In the genomic region with DNA sequence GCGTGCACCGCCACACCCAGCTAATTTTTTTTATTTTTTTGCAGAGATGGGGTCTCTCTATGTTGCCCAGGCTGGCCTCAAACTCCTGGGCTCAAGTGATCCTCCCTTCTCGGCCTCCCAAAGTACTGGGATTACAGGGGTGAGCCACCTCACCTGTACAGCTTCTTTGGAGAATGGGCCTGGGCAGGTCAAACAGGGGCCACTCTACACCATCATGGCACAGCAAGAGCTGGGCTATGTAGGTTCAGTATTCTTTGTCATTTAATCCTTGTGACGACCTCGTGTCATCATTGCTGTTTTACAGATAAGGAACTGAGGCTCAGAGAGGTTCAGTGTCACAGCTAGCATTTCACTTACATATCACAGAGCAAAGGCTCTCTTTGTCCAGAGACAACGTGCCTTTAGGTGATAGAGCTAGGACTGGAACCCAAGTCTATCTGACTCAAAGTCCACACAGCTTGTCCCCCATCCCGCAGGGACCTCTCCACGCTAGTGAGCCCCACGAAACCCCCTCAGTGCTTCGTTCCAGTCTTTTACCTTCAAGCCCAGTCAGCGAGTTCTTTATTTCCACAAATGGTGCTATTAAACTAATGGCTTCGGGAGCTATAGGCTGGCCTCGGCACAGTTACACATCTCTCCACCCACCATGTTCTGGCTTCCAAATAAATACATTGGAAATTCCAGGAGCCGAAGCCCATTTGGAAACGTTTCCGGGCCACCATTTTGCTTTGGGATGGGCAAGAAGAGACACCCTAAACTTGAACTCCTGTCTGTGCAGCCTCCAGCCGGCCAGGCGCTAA, we compare ENCODE assay signal across 10 cellular contexts. TPM values are rescaled to one million over a fixed set of nuclear protein-coding genes. Genes with fewer than 3 reads are reported as not detected.
A peak's percentile ranks its signal among the peaks of the same experiment; 100 is the strongest.
DNase-seq lines count a peak whose midpoint lies in the region; ATAC-seq and TF ChIP-seq lines count a peak whose summit lies in the region.
"Had no signal": no experiment of that assay in that cellular context is flagged by ENCODE, and none has a peak within 500 bp of the region (broad histone marks: within the 10 kb centered on the region; RNA-seq: fewer than 3 reads in every experiment).

No MANE protein-coding gene starts in this region.

- intact Hi-C loops in PC-9 (cut with micrococcal nuclease; ENCODE audit: unreplicated experiment) = loop anchor here (1.0 kb wide), 6 partner anchors 29 to 131 kb away; no protein-coding TSS in a partner anchor
- intact Hi-C loops in dorsolateral prefrontal cortex (cut with DNase I) = loop anchor here in 1 of 2 donors (1.0 kb wide), 1 partner anchor 282 kb away; no protein-coding TSS in a partner anchor
- intact Hi-C loops in gastrocnemius medialis (cut with DNase I; ENCODE audit: low total_unique reads) = no loop called here

- H2AFZ ChIP-seq in PC-9 = no peak overlapping the region

- H3K9me2 ChIP-seq in PC-9 (ENCODE audit: insufficient read depth) = no peaks in the 10 kb centered on the region

- POLR2A ChIA-PET in PC-9 (lab: Charles Lee; ENCODE audit: unreplicated experiment) = interaction anchor here (0.7 kb wide), 1 partner anchor 25 kb away, joined by 4 read pairs; no protein-coding TSS in a partner anchor

- H3K79me2 ChIP-seq in PC-9 (ENCODE audit: low read depth) = no peaks in the 10 kb centered on the region

- H4K20me1 ChIP-seq in PC-9 (ENCODE audit: insufficient read depth) = no peaks in the 10 kb centered on the region

- no peak for DNase-seq in PC-9
- no peak for DNase-seq in dorsolateral prefrontal cortex
- DNase-seq in gastrocnemius medialis = no peak
- no peak for DNase-seq in NOMO-1 treated with dmso at 0.1 percent for 144 hours (lab: John Stamatoyannopoulos, UW; ENCODE audit: unreplicated experiment)
- DNase-seq in HT-29 (ENCODE audit: low spot score) = no peak
- no peak for DNase-seq in ecto neural progenitor cell (ENCODE audit: low spot score)
- DNase-seq: amniotic stem cell, NCI-H1694 had no signal

- CTCF ChIA-PET in PC-9 (lab: Charles Lee) = no interaction called here

- H3F3A ChIP-seq in PC-9 (ENCODE audit: insufficient read depth, low read depth) = peaks cover 14% of the 10 kb centered on the region

- H3K4me2 ChIP-seq in PC-9 = peak overlapping the region; percentile 65

- H3K27me3 ChIP-seq in PC-9 (ENCODE audit: insufficient read depth, low read depth) (no peaks in the 10 kb centered on the region), dorsolateral prefrontal cortex (no peaks in the 10 kb centered on the region), gastrocnemius medialis (no peaks in the 10 kb centered on the region)

- BruUV-seq in PC-9 (replicated peaks; lab: Mats Ljungman, UMichigan) = no TSS peak

- H3K36me3 ChIP-seq in PC-9 (ENCODE audit: low read depth) = no peaks in the 10 kb centered on the region
- H3K36me3 ChIP-seq in gastrocnemius medialis = no peaks in the 10 kb centered on the region

- peak overlapping the region; percentile 1 for H3K4me3 ChIP-seq in GM12875 (ENCODE audit: low read depth, low read length)
- H3K4me3 ChIP-seq in PC-9 = no peak overlapping the region
- H3K4me3 ChIP-seq in dorsolateral prefrontal cortex = peak overlapping the region in 2 of 59 donors; percentile 1 to 17
- H3K4me3 ChIP-seq in gastrocnemius medialis = no peak overlapping the region

- H3K4me1 ChIP-seq in PC-9 (replicated peaks; ENCODE audit: insufficient read depth) = peaks cover 23% of the 10 kb centered on the region
- H3K4me1 ChIP-seq in gastrocnemius medialis = peaks cover 11 to 12% of the 10 kb centered on the region in 2 donors

- H3K9me3 ChIP-seq in PC-9 (ENCODE audit: insufficient read depth, low read depth) = no peaks in the 10 kb centered on the region; the same call in 1 of the 2 replicates
- H3K9me3 ChIP-seq in gastrocnemius medialis = no peaks in the 10 kb centered on the region

- in situ Hi-C loops in gastrocnemius medialis (cut with MboI; ENCODE audit: low sequenced_read_pairs in 4 of 4) = no loop called here

- TF ChIP-seq CTCF in GM12875 (IDR thresholded peaks at IDR 0.05; ENCODE audit: borderline replicate concordance, insufficient read depth, low read depth, low read length) (no peak), PC-9 (conservative IDR thresholded peaks at IDR 0.05) (no peak), dorsolateral prefrontal cortex (IDR thresholded peaks at IDR 0.05 in 54 of 56, conservative IDR thresholded peaks at IDR 0.05 in 2 of 56; ENCODE audit: low read depth in 1 of 56, partially characterized antibody in 56 of 56) (no peak), gastrocnemius medialis (IDR thresholded peaks at IDR 0.05 in 4 of 5, conservative IDR thresholded peaks at IDR 0.05 in 1 of 5) (no peak)

- no peak for ATAC-seq in gastrocnemius medialis
- no peak for ATAC-seq in HG02840 (IDR thresholded peaks at IDR 0.05; ENCODE audit: low FRiP score, unreplicated experiment)

- no peak for TF ChIP-seq POLR2A in gastrocnemius medialis (IDR thresholded peaks at IDR 0.05)

- peak overlapping the region; percentile 87 for H3K27ac ChIP-seq in PC-9
- peak overlapping the region in 54 of 59 donors; percentile 5 to 89 (median 78) for H3K27ac ChIP-seq in dorsolateral prefrontal cortex
- H3K27ac ChIP-seq in gastrocnemius medialis = peak overlapping the region in 3 of 4 donors; percentile 22 to 58 (median 44)

RNA-seq across cellular contexts. Expression of gene MAP1LC3B2, which starts 0.7 kb away (rescaled TPM):
- total RNA-seq in PC-9 (2021) (1.1 and 1.4 TPM in 2 replicates), dorsolateral prefrontal cortex (10 to 100 TPM in 17 of 120 experiments, 1 to 10 TPM in 103; 1.7 to 16.3 (median 6.4) TPM), gastrocnemius medialis (1 to 10 TPM in 3 of 4 donors, under 1 TPM in 1; 0.68 to 2.5 (median 1.4) TPM)
- 0.73 TPM in 1 of 2 replicates, not detected in the other for total RNA-seq in HT-29 (2014; rRNA removed; shearing (Covaris generic))
